ENCODE assay signal across 28 cellular contexts in the genomic region with DNA sequence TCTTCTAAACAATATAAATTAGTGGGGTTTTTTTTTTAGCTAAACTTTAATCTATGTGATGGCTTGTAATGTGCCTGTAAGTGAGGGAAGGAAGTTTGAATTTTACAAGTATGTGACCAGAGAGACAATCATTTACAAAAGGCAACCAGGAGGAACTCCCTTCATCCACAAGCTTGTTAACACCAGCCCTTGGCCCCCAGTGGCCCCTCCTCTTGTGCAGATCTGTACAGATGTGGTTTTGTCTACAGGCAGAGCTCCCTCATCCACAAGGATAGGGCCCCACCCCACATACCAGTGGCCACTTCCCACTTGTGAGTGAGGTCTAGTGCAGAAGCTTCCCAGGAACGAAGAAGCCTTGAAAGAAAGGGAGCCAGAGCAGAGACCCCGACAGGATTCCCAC.
"Had no signal": no experiment of that assay in that cellular context is flagged by ENCODE, and none has a peak within 500 bp of the region (broad histone marks: within the 10 kb centered on the region; RNA-seq: fewer than 3 reads in every experiment).

No MANE protein-coding gene starts in this region.

- H3K4me2 ChIP-seq: smooth muscle cell had no signal

- H3K9me3 ChIP-seq: esophagus squamous epithelium, lower lobe of right lung, neutrophil, pancreas, right atrium auricular region, suprapubic skin, transverse colon, upper lobe of right lung had no signal

- H3K4me1 ChIP-seq: esophagus squamous epithelium, heart right ventricle, lower lobe of right lung, pancreas, right atrium auricular region, suprapubic skin, transverse colon, upper lobe of right lung had no signal

- H3K4me3 ChIP-seq: esophagus squamous epithelium, heart right ventricle, lower lobe of right lung, pancreas, right atrium auricular region, smooth muscle cell, suprapubic skin, transverse colon, upper lobe of right lung had no signal

- H3K27ac ChIP-seq: esophagus squamous epithelium, heart right ventricle, lower lobe of right lung, neutrophil, pancreas, right atrium auricular region, suprapubic skin, transverse colon, upper lobe of right lung had no signal

- FAIRE-seq: endometrium, islet of Langerhans, pancreas had no signal

- ATAC-seq: effector memory CD8-positive, alpha-beta T cell; heart right ventricle; left colon; left ventricle myocardium superior; lower lobe of right lung; natural killer cell treated with Interleukin-12 subunit alpha and Interleukin-12 subunit beta and Interleukin-15 and Interleukin-18, amount 100 ng/mL, for 72 hours; pancreas; sciatic nerve; stimulated activated naive CD8-positive, alpha-beta T cell treated with anti-CD3 and anti-CD28 coated beads, Interleukin-15, amount 100 ng/mL, for 72 hours; upper lobe of right lung had no signal

- DNase-seq: cortex of kidney; effector memory CD8-positive, alpha-beta T cell; erythroblast; esophagus squamous epithelium; foreskin melanocyte; glutamatergic neuron; heart right ventricle; hippocampal formation; left colon; left ventricle myocardium superior; lower lobe of right lung; pancreas; stimulated activated CD4-positive, alpha-beta T cell treated with anti-CD3 and anti-CD28 coated beads, Interleukin-12 subunit alpha, Interleukin-12 subunit beta, amount 100 ng/mL, for 4 hours; stimulated activated CD4-positive, alpha-beta T cell treated with anti-CD3 and anti-CD28 coated beads, Interleukin-1b, Interleukin-23, amount 100 ng/mL, for 48 hours; stimulated activated CD4-positive, alpha-beta T cell treated with anti-CD3 and anti-CD28 coated beads, Interleukin-4, amount 100 ng/mL, for 1 hour; stimulated activated CD8-positive, alpha-beta memory T cell treated with anti-CD3 and anti-CD28 coated beads, Interleukin-4, amount 100 ng/mL, for 48 hours; stimulated activated naive CD4-positive, alpha-beta T cell; stimulated activated naive CD8-positive, alpha-beta T cell treated with anti-CD3 and anti-CD28 coated beads, Interleukin-15, amount 100 ng/mL, for 72 hours; transverse colon; upper lobe of right lung had no signal

- H3K27me3 ChIP-seq: neutrophil, pancreas, right atrium auricular region, suprapubic skin, transverse colon, upper lobe of right lung had no signal

- H3K36me3 ChIP-seq: esophagus squamous epithelium, heart right ventricle, lower lobe of right lung, neutrophil, pancreas, right atrium auricular region, suprapubic skin, transverse colon, upper lobe of right lung had no signal
